ENCODE assay signal across 16 cellular contexts in the genomic region with DNA sequence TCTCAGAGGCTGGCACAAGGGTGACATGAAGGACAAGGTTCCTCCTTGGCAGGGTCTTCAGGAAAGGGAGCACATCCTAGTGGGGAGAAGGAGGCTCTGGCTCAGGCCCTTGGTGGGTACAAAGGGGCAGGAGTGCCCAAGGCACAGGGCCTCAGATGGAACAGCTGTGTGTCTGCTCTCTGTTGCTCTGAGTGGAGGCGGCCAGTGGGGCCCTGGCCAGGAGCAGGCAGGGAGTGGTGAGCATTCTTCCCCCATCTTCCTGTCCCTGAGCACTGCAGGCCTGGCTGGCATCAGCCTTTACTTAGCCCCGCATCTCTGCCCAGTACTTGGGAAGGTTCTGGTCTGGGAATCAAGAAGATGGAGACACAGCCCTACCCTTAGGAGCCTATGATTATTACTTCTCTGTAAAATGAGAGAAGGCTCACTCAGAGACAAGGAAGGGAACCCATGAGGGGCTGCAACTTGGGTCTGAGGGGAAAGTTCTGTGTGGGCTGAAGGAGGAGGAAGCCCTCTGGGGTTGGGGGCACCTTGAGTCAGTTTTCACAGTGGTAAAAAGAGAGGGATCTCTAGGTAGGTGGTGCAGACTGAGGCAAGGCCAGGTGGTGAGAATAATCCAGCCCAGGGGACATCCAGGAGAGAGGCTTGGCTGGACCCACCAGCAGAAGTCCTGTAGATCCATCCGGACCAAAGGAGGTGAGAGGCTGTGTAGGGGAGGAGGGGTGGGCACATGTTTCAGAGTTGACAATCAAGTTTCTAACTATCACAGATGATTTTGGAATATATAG.
DNase-seq lines count a peak whose midpoint lies in the region; ATAC-seq and TF ChIP-seq lines count a peak whose summit lies in the region.
"Had no signal": no experiment of that assay in that cellular context is flagged by ENCODE, and none has a peak within 500 bp of the region (broad histone marks: within the 10 kb centered on the region; RNA-seq: fewer than 3 reads in every experiment).

No MANE protein-coding gene starts in this region.

- H3K4me3 ChIP-seq in esophagus muscularis mucosa (no peak overlapping the region), osteoblast (ENCODE audit: insufficient read depth, low read length) (no peak overlapping the region)
- H3K4me3 ChIP-seq: A549 had no signal

- peak overlapping the region; percentile 46 for H2AFZ ChIP-seq in osteoblast (ENCODE audit: low read length)

- no peaks in the 10 kb centered on the region for H3K4me1 Mint-ChIP-seq in activated CD4-positive, alpha-beta T cell treated with anti-CD3 and anti-CD28 coated beads, Interleukin-2, amount 10 ng/mL, durations not matched to agents 24 days and 14 days
- no peaks in the 10 kb centered on the region for H3K4me1 Mint-ChIP-seq in stimulated activated memory B cell treated with anti-CD40 and anti-IgM and Interleukin-4, amounts not matched to agents 10 μg/mL and 1 μg/mL and 100 μg/mL, for 72 hours
- H3K4me1 Mint-ChIP-seq: IgD-negative memory B cell had no signal

- DNase-seq in activated CD4-positive, alpha-beta T cell treated with anti-CD3 and anti-CD28 coated beads, Interleukin-2, amount 10 ng/mL, durations not matched to agents 24 days and 14 days = peak; percentile 30
- DNase-seq in activated CD4-positive, alpha-beta T cell treated with anti-CD3 and anti-CD28 coated beads, Interleukin-2, amount 50 U/mL, for 1 hour = no peak
- DNase-seq in esophagus muscularis mucosa (ENCODE audit: extremely low spot score) (peak; percentile 79), osteoblast (ENCODE audit: insufficient read length, low spot score, missing footprints) (no peak)
- DNase-seq: AML-193; Caco-2; CD4-positive, alpha-beta T cell; KBM-7 had no signal

- H3K27me3 ChIP-seq in esophagus muscularis mucosa = no peaks in the 10 kb centered on the region
- H3K27me3 ChIP-seq in osteoblast (ENCODE audit: insufficient read depth, low read length) = no peaks in the 10 kb centered on the region

- no peak overlapping the region for H3K4me3 Mint-ChIP-seq in activated CD4-positive, alpha-beta T cell treated with anti-CD3 and anti-CD28 coated beads, Interleukin-2, amount 10 ng/mL, durations not matched to agents 24 days and 14 days
- H3K4me3 Mint-ChIP-seq in stimulated activated memory B cell treated with anti-CD40 and anti-IgM and Interleukin-4, amounts not matched to agents 10 μg/mL and 1 μg/mL and 100 μg/mL, for 72 hours = no peak overlapping the region
- H3K4me3 Mint-ChIP-seq: CD4-positive, alpha-beta T cell; H9; IgD-negative memory B cell had no signal

- H3K36me3 Mint-ChIP-seq in activated CD4-positive, alpha-beta T cell treated with anti-CD3 and anti-CD28 coated beads, Interleukin-2, amount 10 ng/mL, durations not matched to agents 24 days and 14 days (ENCODE audit: low read depth) = no peaks in the 10 kb centered on the region
- H3K36me3 Mint-ChIP-seq in stimulated activated memory B cell treated with anti-CD40 and anti-IgM and Interleukin-4, amounts not matched to agents 10 μg/mL and 1 μg/mL and 100 μg/mL, for 72 hours = no peaks in the 10 kb centered on the region
- H3K36me3 Mint-ChIP-seq: IgD-negative memory B cell had no signal

- TF ChIP-seq EP300 in esophagus muscularis mucosa (IDR thresholded peaks at IDR 0.05) = no peak

- no peaks in the 10 kb centered on the region for H3K79me2 ChIP-seq in osteoblast (ENCODE audit: insufficient read depth, low read length)

- no peak overlapping the region for H3K27ac Mint-ChIP-seq in activated CD4-positive, alpha-beta T cell treated with anti-CD3 and anti-CD28 coated beads, Interleukin-2, amount 10 ng/mL, durations not matched to agents 24 days and 14 days
- H3K27ac Mint-ChIP-seq in stimulated activated memory B cell treated with anti-CD40 and anti-IgM and Interleukin-4, amounts not matched to agents 10 μg/mL and 1 μg/mL and 100 μg/mL, for 72 hours = no peak overlapping the region
- H3K27ac Mint-ChIP-seq: CD4-positive, alpha-beta T cell; IgD-negative memory B cell had no signal

- H3K27ac ChIP-seq in esophagus muscularis mucosa (replicated peaks in 1 of 4) (no peak overlapping the region), osteoblast (ENCODE audit: low read depth, low read length) (no peak overlapping the region)
- H3K27ac ChIP-seq: 22Rv1, A549, C4-2B had no signal

- H3K36me3 ChIP-seq in esophagus muscularis mucosa = no peaks in the 10 kb centered on the region
- H3K36me3 ChIP-seq in osteoblast (ENCODE audit: insufficient read depth, low read length) = no peaks in the 10 kb centered on the region

- WGBS in esophagus muscularis mucosa = 80% methylated on average over 3 of the region's 3 CpGs

- H3K27me3 Mint-ChIP-seq in activated CD4-positive, alpha-beta T cell treated with anti-CD3 and anti-CD28 coated beads, Interleukin-2, amount 10 ng/mL, durations not matched to agents 24 days and 14 days = peaks cover 5% of the 10 kb centered on the region
- no peaks in the 10 kb centered on the region for H3K27me3 Mint-ChIP-seq in stimulated activated memory B cell treated with anti-CD40 and anti-IgM and Interleukin-4, amounts not matched to agents 10 μg/mL and 1 μg/mL and 100 μg/mL, for 72 hours

- TF ChIP-seq POLR2A in esophagus muscularis mucosa (IDR thresholded peaks at IDR 0.05; ENCODE audit: low read depth) = no peak

- no peaks in the 10 kb centered on the region for H4K20me1 ChIP-seq in osteoblast (ENCODE audit: insufficient read depth, low read length)

- TF ChIP-seq CTCF in esophagus muscularis mucosa (IDR thresholded peaks at IDR 0.05) = no peak
- no peak for TF ChIP-seq CTCF in osteoblast (IDR thresholded peaks at IDR 0.05; ENCODE audit: extremely low read depth, low read depth, low read length)

- intact Hi-C loops in activated CD4-positive, alpha-beta T cell treated with anti-CD3 and anti-CD28 coated beads, Interleukin-2, amount 10 ng/mL, durations not matched to agents 24 days and 14 days (cut with micrococcal nuclease) = no loop called here
- intact Hi-C loops in esophagus muscularis mucosa (cut with DNase I) = no loop called here

- H3K4me1 ChIP-seq in esophagus muscularis mucosa (no peaks in the 10 kb centered on the region), osteoblast (ENCODE audit: insufficient read depth, low read length) (no peaks in the 10 kb centered on the region)
- H3K4me1 ChIP-seq: A549, Caco-2 had no signal

- H3K4me2 ChIP-seq in osteoblast (ENCODE audit: insufficient read depth, low read length) = no peak overlapping the region
- H3K4me2 ChIP-seq: A549 had no signal

- peaks cover 10% of the 10 kb centered on the region for H3K9me3 Mint-ChIP-seq in activated CD4-positive, alpha-beta T cell treated with anti-CD3 and anti-CD28 coated beads, Interleukin-2, amount 10 ng/mL, durations not matched to agents 24 days and 14 days
- peaks cover 17% of the 10 kb centered on the region for H3K9me3 Mint-ChIP-seq in stimulated activated memory B cell treated with anti-CD40 and anti-IgM and Interleukin-4, amounts not matched to agents 10 μg/mL and 1 μg/mL and 100 μg/mL, for 72 hours
- H3K9me3 Mint-ChIP-seq: CD4-positive, alpha-beta T cell had no signal

- ATAC-seq in HG03460 (IDR thresholded peaks at IDR 0.05; ENCODE audit: unreplicated experiment) = no peak
- no peak for ATAC-seq in stimulated activated memory B cell treated with anti-CD40 and anti-IgM and Interleukin-4, amounts not matched to agents 10 μg/mL and 1 μg/mL and 100 μg/mL, for 72 hours
- ATAC-seq in HG03442 (IDR thresholded peaks at IDR 0.05; ENCODE audit: unreplicated experiment) = no peak
- ATAC-seq: A549 had no signal

- H3K9me3 ChIP-seq in esophagus muscularis mucosa (no peaks in the 10 kb centered on the region), osteoblast (ENCODE audit: low read depth, low read length) (peaks cover 2% of the 10 kb centered on the region)
- H3K9me3 ChIP-seq: Caco-2 had no signal

Comparison
In these comparisons a context has a peak if more than half of its experiments do, and no peak if none do; other contexts are left out.
1. DNase-seq: peak in activated CD4-positive, alpha-beta T cell treated with anti-CD3 and anti-CD28 coated beads, Interleukin-2, amount 10 ng/mL, durations not matched to agents 24 days and 14 days (single experiment) and esophagus muscularis mucosa (single experiment); none in activated CD4-positive, alpha-beta T cell treated with anti-CD3 and anti-CD28 coated beads, Interleukin-2, amount 50 U/mL, for 1 hour (single experiment) and osteoblast (single experiment).